ENCODE assay signal across 8 cellular contexts in the genomic region with DNA sequence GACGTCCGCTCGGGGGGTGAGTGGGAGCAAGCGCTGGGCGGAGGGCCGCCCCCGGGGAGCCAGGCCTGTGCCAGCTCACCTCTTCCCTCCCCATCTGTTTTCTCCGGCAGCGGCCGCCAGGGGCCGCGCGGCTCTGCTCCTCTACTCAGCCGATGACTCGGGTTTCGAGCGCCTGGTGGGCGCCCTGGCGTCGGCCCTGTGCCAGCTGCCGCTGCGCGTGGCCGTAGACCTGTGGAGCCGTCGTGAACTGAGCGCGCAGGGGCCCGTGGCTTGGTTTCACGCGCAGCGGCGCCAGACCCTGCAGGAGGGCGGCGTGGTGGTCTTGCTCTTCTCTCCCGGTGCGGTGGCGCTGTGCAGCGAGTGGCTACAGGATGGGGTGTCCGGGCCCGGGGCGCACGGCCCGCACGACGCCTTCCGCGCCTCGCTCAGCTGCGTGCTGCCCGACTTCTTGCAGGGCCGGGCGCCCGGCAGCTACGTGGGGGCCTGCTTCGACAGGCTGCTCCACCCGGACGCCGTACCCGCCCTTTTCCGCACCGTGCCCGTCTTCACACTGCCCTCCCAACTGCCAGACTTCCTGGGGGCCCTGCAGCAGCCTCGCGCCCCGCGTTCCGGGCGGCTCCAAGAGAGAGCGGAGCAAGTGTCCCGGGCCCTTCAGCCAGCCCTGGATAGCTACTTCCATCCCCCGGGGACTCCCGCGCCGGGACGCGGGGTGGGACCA. TPM values are rescaled to one million over a fixed set of nuclear protein-coding genes. Genes with fewer than 3 reads are reported as not detected.
DNase-seq lines count a peak whose midpoint lies in the region; ATAC-seq and TF ChIP-seq lines count a peak whose summit lies in the region.

No MANE protein-coding gene starts in this region.

- H3K9me3 ChIP-seq in DND-41 (ENCODE audit: insufficient read depth, low read length, severe bottlenecking) (no peaks in the 10 kb centered on the region), neutrophil (no peaks in the 10 kb centered on the region)

- H3K4me3 ChIP-seq in DND-41 (ENCODE audit: low read depth in 1 of 2, low read length in 2 of 2) (peak overlapping the region; percentile 65 to 77), neutrophil (ENCODE audit: low read depth in 1 of 2, low read length in 1 of 2) (peak overlapping the region; percentile 87 to 100)

- peak overlapping the region; percentile 98 for H3K4me3 Mint-ChIP-seq in activated T-helper 2 cell treated with anti-CD3 and anti-CD28 coated beads, Interferon-gamma antibody, Interleukin-2, Interleukin-4, amounts not matched to agents 10 μg/mL and 5 μg/mL and 100 μg/mL, durations not matched to agents 14 hours and 24 hours and 36 hours (ENCODE audit: low read depth)

- H3K9ac ChIP-seq in DND-41 (ENCODE audit: low read depth, low read length): peak overlapping the region; percentile 85

- H3K4me1 ChIP-seq in DND-41 (ENCODE audit: insufficient read depth, low read length) (peaks cover 40% of the 10 kb centered on the region), foreskin keratinocyte (no peaks in the 10 kb centered on the region), neutrophil (ENCODE audit: control insufficient read depth in 1 of 2, insufficient read depth in 1 of 2, low read depth in 1 of 2, low read length in 1 of 2) (peaks cover 20 to 21% of the 10 kb centered on the region in 2 experiments)

- H4K20me1 ChIP-seq in DND-41 (ENCODE audit: insufficient read depth, low read length): no peaks in the 10 kb centered on the region

- TF ChIP-seq CTCF in DND-41 (IDR thresholded peaks at IDR 0.05; ENCODE audit: borderline replicate concordance, extremely low read depth, low read length, poor library complexity, severe bottlenecking) (peak; percentile 75), foreskin keratinocyte (conservative IDR thresholded peaks at IDR 0.05) (peak; percentile 87), neutrophil (IDR thresholded peaks at IDR 0.05) (peak; percentile 71)

- no peaks in the 10 kb centered on the region for H3K27me3 ChIP-seq in DND-41 (ENCODE audit: insufficient read depth, low read length, poor library complexity)
- H3K27me3 ChIP-seq in foreskin keratinocyte: no peaks in the 10 kb centered on the region
- no peaks in the 10 kb centered on the region for H3K27me3 ChIP-seq in neutrophil

- H3K36me3 Mint-ChIP-seq in activated T-helper 2 cell treated with anti-CD3 and anti-CD28 coated beads, Interferon-gamma antibody, Interleukin-2, Interleukin-4, amounts not matched to agents 10 μg/mL and 5 μg/mL and 100 μg/mL, durations not matched to agents 14 hours and 24 hours and 36 hours (ENCODE audit: low read depth): peaks cover 21% of the 10 kb centered on the region

- intact Hi-C loops in activated T-helper 2 cell treated with anti-CD3 and anti-CD28 coated beads, Interferon-gamma antibody, Interleukin-2, Interleukin-4, amounts not matched to agents 10 μg/mL and 5 μg/mL and 100 μg/mL, durations not matched to agents 14 hours and 24 hours and 36 hours (cut with micrococcal nuclease): loop anchor here (1.0 to 10.0 kb wide), 11 partner anchors 14 to 389 kb away; partner anchors contain the start of genes ARPC4, BRPF1, EMC3 and FANCD2

- peaks cover 12% of the 10 kb centered on the region for H3K79me2 ChIP-seq in DND-41 (ENCODE audit: insufficient read depth, low read length)

- peak overlapping the region; percentile 94 for H3K4me2 ChIP-seq in DND-41 (ENCODE audit: insufficient read depth, low read length)

- ATAC-seq in DND-41 (ENCODE audit: insufficient read depth, low read depth) (peak; percentile 77), GM21515 (IDR thresholded peaks at IDR 0.05; ENCODE audit: unreplicated experiment) (peak; percentile 73), foreskin keratinocyte (peak; percentile 78)

- H2AFZ ChIP-seq in DND-41 (ENCODE audit: low read depth, low read length): peak overlapping the region; percentile 81

- H3K27me3 Mint-ChIP-seq in activated T-helper 2 cell treated with anti-CD3 and anti-CD28 coated beads, Interferon-gamma antibody, Interleukin-2, Interleukin-4, amounts not matched to agents 10 μg/mL and 5 μg/mL and 100 μg/mL, durations not matched to agents 14 hours and 24 hours and 36 hours (ENCODE audit: low read depth): no peaks in the 10 kb centered on the region

- H3K27ac Mint-ChIP-seq in activated T-helper 2 cell treated with anti-CD3 and anti-CD28 coated beads, Interferon-gamma antibody, Interleukin-2, Interleukin-4, amounts not matched to agents 10 μg/mL and 5 μg/mL and 100 μg/mL, durations not matched to agents 14 hours and 24 hours and 36 hours: peak overlapping the region; percentile 90

- H3K36me3 ChIP-seq in DND-41 (ENCODE audit: insufficient read depth, low read length) (peaks cover 14% of the 10 kb centered on the region), neutrophil (no peaks in the 10 kb centered on the region)

- H3K27ac ChIP-seq in DND-41 (ENCODE audit: low read length): peak overlapping the region; percentile 75
- H3K27ac ChIP-seq in foreskin keratinocyte: no peak overlapping the region
- H3K27ac ChIP-seq in neutrophil: peak overlapping the region; percentile 76
- H3K27ac ChIP-seq in substantia nigra (ENCODE audit: low read depth, low read length, poor library complexity, severe bottlenecking): peak overlapping the region; percentile 93

- no peaks in the 10 kb centered on the region for H3K9me3 Mint-ChIP-seq in activated T-helper 2 cell treated with anti-CD3 and anti-CD28 coated beads, Interferon-gamma antibody, Interleukin-2, Interleukin-4, amounts not matched to agents 10 μg/mL and 5 μg/mL and 100 μg/mL, durations not matched to agents 14 hours and 24 hours and 36 hours

- peak; percentile 89 for DNase-seq in DND-41
- peak; percentile 90 for DNase-seq in HuH-7.5 (ENCODE audit: low spot score)
- DNase-seq in RPMI7951 (ENCODE audit: low read depth): peak; percentile 86
- DNase-seq in activated T-helper 2 cell treated with anti-CD3 and anti-CD28 coated beads, Interferon-gamma antibody, Interleukin-2, Interleukin-4, amounts not matched to agents 10 μg/mL and 5 μg/mL and 100 μg/mL, durations not matched to agents 14 hours and 24 hours and 36 hours (ENCODE audit: low spot score): peak; percentile 79
- peak; percentile 47 to 67 for DNase-seq in foreskin keratinocyte
- DNase-seq in substantia nigra (lab: John Stamatoyannopoulos, UW): peak in 44 of 49 donors; percentile 15 to 90 (median 60)

- peaks cover 29% of the 10 kb centered on the region for H3K4me1 Mint-ChIP-seq in activated T-helper 2 cell treated with anti-CD3 and anti-CD28 coated beads, Interferon-gamma antibody, Interleukin-2, Interleukin-4, amounts not matched to agents 10 μg/mL and 5 μg/mL and 100 μg/mL, durations not matched to agents 14 hours and 24 hours and 36 hours (ENCODE audit: low read depth)

RNA-seq across cellular contexts. Expression of gene CRELD1, which starts 0.6 kb away (rescaled TPM):
- 32.1 and 38.9 TPM in 2 replicates for total RNA-seq in RPMI7951 (2014; rRNA removed; shearing (Covaris generic))
- 22.9 and 24.0 TPM in 2 replicates for total RNA-seq in activated T-helper 2 cell treated with anti-CD3 and anti-CD28 coated beads, Interferon-gamma antibody, Interleukin-2, Interleukin-4, amounts not matched to agents 10 μg/mL and 5 μg/mL and 100 μg/mL, durations not matched to agents 14 hours and 24 hours and 36 hours
- 7.9 and 11.3 TPM in 2 replicates for total RNA-seq in foreskin keratinocyte
- 8.5 and 12.5 TPM in 2 replicates for polyA plus RNA-seq in foreskin keratinocyte

RNA-seq across cellular contexts. Expression of gene IL17RC, which starts 16.1 kb away (rescaled TPM):
- total RNA-seq in RPMI7951 (2014; rRNA removed; shearing (Covaris generic)): 23.2 and 25.8 TPM in 2 replicates
- total RNA-seq in activated T-helper 2 cell treated with anti-CD3 and anti-CD28 coated beads, Interferon-gamma antibody, Interleukin-2, Interleukin-4, amounts not matched to agents 10 μg/mL and 5 μg/mL and 100 μg/mL, durations not matched to agents 14 hours and 24 hours and 36 hours: 0.27 and 0.48 TPM in 2 replicates
- 22.4 and 25.9 TPM in 2 replicates for total RNA-seq in foreskin keratinocyte
- 19.5 and 21.8 TPM in 2 replicates for polyA plus RNA-seq in foreskin keratinocyte

RNA-seq across cellular contexts. Expression of gene PRRT3, which starts 19.2 kb away (rescaled TPM):
- total RNA-seq in RPMI7951 (2014; rRNA removed; shearing (Covaris generic)): 0.98 and 1.2 TPM in 2 replicates
- 10.7 and 11.3 TPM in 2 replicates for total RNA-seq in activated T-helper 2 cell treated with anti-CD3 and anti-CD28 coated beads, Interferon-gamma antibody, Interleukin-2, Interleukin-4, amounts not matched to agents 10 μg/mL and 5 μg/mL and 100 μg/mL, durations not matched to agents 14 hours and 24 hours and 36 hours
- 1.5 and 1.9 TPM in 2 replicates for total RNA-seq in foreskin keratinocyte
- 1.3 and 1.4 TPM in 2 replicates for polyA plus RNA-seq in foreskin keratinocyte

RNA-seq across cellular contexts. Expression of gene IL17RE, which starts 30.4 kb away (rescaled TPM):
- total RNA-seq in RPMI7951 (2014; rRNA removed; shearing (Covaris generic)): not detected in 2 replicates
- total RNA-seq in activated T-helper 2 cell treated with anti-CD3 and anti-CD28 coated beads, Interferon-gamma antibody, Interleukin-2, Interleukin-4, amounts not matched to agents 10 μg/mL and 5 μg/mL and 100 μg/mL, durations not matched to agents 14 hours and 24 hours and 36 hours: 0.78 and 1.0 TPM in 2 replicates
- 11.4 and 12.8 TPM in 2 replicates for total RNA-seq in foreskin keratinocyte
- polyA plus RNA-seq in foreskin keratinocyte: 8.1 and 9.9 TPM in 2 replicates

RNA-seq across cellular contexts. Expression of gene JAGN1, which starts 42.6 kb away (rescaled TPM):
- 34.7 and 36.8 TPM in 2 replicates for total RNA-seq in RPMI7951 (2014; rRNA removed; shearing (Covaris generic))
- 31.7 and 33.3 TPM in 2 replicates for total RNA-seq in activated T-helper 2 cell treated with anti-CD3 and anti-CD28 coated beads, Interferon-gamma antibody, Interleukin-2, Interleukin-4, amounts not matched to agents 10 μg/mL and 5 μg/mL and 100 μg/mL, durations not matched to agents 14 hours and 24 hours and 36 hours
- 27.8 and 34.2 TPM in 2 replicates for total RNA-seq in foreskin keratinocyte
- 48.2 and 56.5 TPM in 2 replicates for polyA plus RNA-seq in foreskin keratinocyte

Comparison
In these comparisons a context has a peak if more than half of its experiments do, and no peak if none do; other contexts are left out.
1. RNA of gene IL17RC, which starts 16.1 kb away (total RNA-seq): 23.2 to 25.8 TPM in RPMI7951 and 22.4 to 25.9 TPM in foreskin keratinocyte; 0.27 to 0.48 TPM in activated T-helper 2 cell treated with anti-CD3 and anti-CD28 coated beads, Interferon-gamma antibody, Interleukin-2, Interleukin-4, amounts not matched to agents 10 μg/mL and 5 μg/mL and 100 μg/mL, durations not matched to agents 14 hours and 24 hours and 36 hours; every median in the first group is over 10 times any median in the second.
2. Peak in every context shown above with its lines, with median percentiles within 50 percentile points of each other: ATAC-seq, DNase-seq and CTCF ChIP-seq.